In the genomic region with DNA sequence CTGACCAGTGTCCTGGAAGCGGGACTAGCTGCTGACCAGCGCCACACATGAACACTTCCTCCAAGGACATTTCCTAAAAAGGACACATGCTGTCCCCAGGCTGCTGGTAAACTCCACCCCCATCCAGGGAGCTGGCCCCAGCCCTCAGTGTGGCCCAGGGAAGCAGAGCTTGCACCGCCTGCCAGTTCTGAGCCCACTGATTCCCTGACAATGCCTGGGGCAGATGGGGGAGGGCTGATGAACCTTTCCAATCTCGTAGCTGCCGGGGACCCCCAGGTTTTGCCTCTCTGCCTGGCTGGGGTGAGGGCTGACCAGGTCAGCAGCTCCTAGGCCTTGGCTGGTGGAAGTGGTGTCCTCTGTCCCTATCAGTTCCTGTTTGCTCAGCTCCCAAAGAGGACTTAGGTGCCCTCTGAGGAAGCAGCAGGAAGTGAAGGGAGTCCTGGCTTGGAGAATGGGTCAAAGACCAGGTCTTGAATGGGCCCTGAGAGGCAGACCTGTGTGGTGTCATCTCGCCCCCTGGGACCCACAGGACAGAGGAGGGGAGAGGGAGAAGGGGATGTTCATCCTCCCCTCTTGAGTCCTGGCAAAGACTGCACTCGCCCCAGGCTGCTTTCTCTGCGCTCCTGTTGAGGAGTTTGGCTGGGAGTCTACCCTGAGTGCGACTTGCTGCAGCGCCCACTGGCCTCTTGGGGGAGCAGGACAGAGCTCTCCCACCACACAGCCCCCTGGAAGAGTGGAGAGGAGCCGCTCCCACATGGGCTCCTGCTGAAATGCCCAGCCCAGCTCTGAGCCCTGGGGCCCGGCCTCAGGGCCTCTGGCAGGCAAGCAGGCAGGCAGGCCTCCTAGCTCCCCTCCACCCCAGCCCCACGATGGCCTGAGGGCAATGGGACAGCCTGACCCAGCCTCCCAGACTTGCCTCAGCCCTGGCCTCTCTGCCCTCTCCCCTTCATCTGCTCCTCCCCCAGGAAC, we compare ENCODE assay signal across 9 cellular contexts. TPM values are rescaled to one million over a fixed set of nuclear protein-coding genes. Genes with fewer than 3 reads are reported as not detected.
DNase-seq lines count a peak whose midpoint lies in the region; ATAC-seq and TF ChIP-seq lines count a peak whose summit lies in the region.
"Had no signal": no experiment of that assay in that cellular context is flagged by ENCODE, and none has a peak within 500 bp of the region (broad histone marks: within the 10 kb centered on the region; RNA-seq: fewer than 3 reads in every experiment).

No MANE protein-coding gene starts in this region.

- CTCF ChIA-PET in Panc1 (lab: Charles Lee) = interaction anchor here (0.5 to 1.0 kb wide), 5 partner anchors 9 to 88 kb away, joined by 3 to 7 read pairs (median 5); no protein-coding TSS in a partner anchor

- no peak for TF ChIP-seq POLR2A in esophagus squamous epithelium (IDR thresholded peaks at IDR 0.05)

- ATAC-seq in Panc1 (peak; percentile 27), upper lobe of right lung (peak; percentile 14), HG03442 (IDR thresholded peaks at IDR 0.05; ENCODE audit: unreplicated experiment) (no peak), GM18873 (IDR thresholded peaks at IDR 0.05; ENCODE audit: low FRiP score, unreplicated experiment) (no peak)

- BruUV-seq in Panc1 (replicated peaks; lab: Mats Ljungman, UMichigan) = no TSS peak

- intact Hi-C loops in Panc1 (cut with micrococcal nuclease; ENCODE audit: unreplicated experiment) (no loop called here), esophagus squamous epithelium (cut with DNase I) (no loop called here), upper lobe of right lung (cut with DNase I) (loop anchor here (10.0 kb wide), 1 partner anchor 53 kb away; the partner anchor contains the start of gene SGCA)

- H3K27ac ChIP-seq in Panc1 (ENCODE audit: low read length) (peak overlapping the region; percentile 58; the same call in 1 of the 2 replicates), esophagus squamous epithelium (peak overlapping the region; percentile 15 to 88 (median 68)), mucosa of rectum (ENCODE audit: low read depth in 2 of 2, low read length in 2 of 2) (peak overlapping the region; percentile 43 to 67), upper lobe of right lung (peak overlapping the region; percentile 71)

- peak overlapping the region; percentile 35 to 41 for H3K9ac ChIP-seq in mucosa of rectum (ENCODE audit: low read depth in 1 of 2, low read length in 2 of 2)

- WGBS in esophagus squamous epithelium, 2 donors = 68 to 80% methylated on average over 1 to 8 of the region's 13 CpGs

- H3K4me3 ChIP-seq in Panc1 (ENCODE audit: low read depth in 2 of 2, low read length in 2 of 2) (no peak overlapping the region), esophagus squamous epithelium (no peak overlapping the region), mucosa of rectum (ENCODE audit: low read length in 2 of 2) (no peak overlapping the region), upper lobe of right lung (no peak overlapping the region)

- no peak for DNase-seq in Panc1 (ENCODE audit: low read depth, low spot score)
- DNase-seq in esophagus squamous epithelium (lab: John Stamatoyannopoulos, UW) = no peak
- no peak for DNase-seq in upper lobe of right lung
- DNase-seq in germinal center (ENCODE audit: low spot score) = no peak
- DNase-seq: activated CD8-positive, alpha-beta memory T cell treated with anti-CD3 and anti-CD28 coated beads for 24 hours; NCI-H1105 treated with DMSO at 0.1 percent for 48 hours had no signal

- in situ Hi-C loops in Panc1 (cut with HindIII; ENCODE audit: low pct_unique_long_range_greater_than_20kb, low sequenced_read_pairs) = no loop called here

- H3K27me3 ChIP-seq in Panc1 (ENCODE audit: control insufficient read depth, insufficient read depth, low read length) (no peaks in the 10 kb centered on the region), esophagus squamous epithelium (peaks cover 0 to 16% (median 0%) of the 10 kb centered on the region in 4 donors), mucosa of rectum (ENCODE audit: control insufficient read depth in 2 of 2, insufficient read depth in 2 of 2, low read length in 2 of 2) (peaks cover 0 to 6% of the 10 kb centered on the region in 2 donors), upper lobe of right lung (peaks cover 12% of the 10 kb centered on the region)

- TF ChIP-seq CTCF in Panc1 (IDR thresholded peaks at IDR 0.05) (no peak), esophagus squamous epithelium (IDR thresholded peaks at IDR 0.05) (peak in 1 of 6 experiments; percentile 8), upper lobe of right lung (IDR thresholded peaks at IDR 0.05) (no peak)

- POLR2A ChIA-PET in Panc1 (lab: Charles Lee) = no interaction called here

- no peaks in the 10 kb centered on the region for H3K36me3 ChIP-seq in Panc1 (ENCODE audit: control insufficient read depth, insufficient read depth, low read length)
- H3K36me3 ChIP-seq in esophagus squamous epithelium = peaks cover 0 to 44% (median 10%) of the 10 kb centered on the region in 3 donors
- H3K36me3 ChIP-seq in mucosa of rectum (ENCODE audit: control insufficient read depth in 2 of 2, insufficient read depth in 2 of 2, low read length in 2 of 2) = peaks cover 4 to 26% of the 10 kb centered on the region in 2 donors
- peaks cover 6% of the 10 kb centered on the region for H3K36me3 ChIP-seq in upper lobe of right lung

- no peaks in the 10 kb centered on the region for H3K9me3 ChIP-seq in Panc1 (ENCODE audit: control insufficient read depth, insufficient read depth, low read depth, low read length)
- H3K9me3 ChIP-seq in esophagus squamous epithelium = no peaks in the 10 kb centered on the region
- no peaks in the 10 kb centered on the region for H3K9me3 ChIP-seq in mucosa of rectum (ENCODE audit: control insufficient read depth in 2 of 2, low read length in 2 of 2)
- H3K9me3 ChIP-seq in upper lobe of right lung = no peaks in the 10 kb centered on the region

- H3K4me1 ChIP-seq in Panc1 (ENCODE audit: control insufficient read depth, insufficient read depth, low read length) (peaks cover 15% of the 10 kb centered on the region), esophagus squamous epithelium (peaks cover 11 to 52% (median 28%) of the 10 kb centered on the region in 3 donors), mucosa of rectum (ENCODE audit: control insufficient read depth in 2 of 2, insufficient read depth in 2 of 2, low read length in 2 of 2) (peaks cover 10 to 27% of the 10 kb centered on the region in 2 donors), upper lobe of right lung (peaks cover 9% of the 10 kb centered on the region)

RNA-seq across cellular contexts. Expression of gene PDK2, which starts 16.8 kb away (rescaled TPM):
- total RNA-seq in Panc1 (2021; ENCODE audit: unreplicated experiment) (46.0 TPM), esophagus squamous epithelium (10 to 100 TPM in 3 of 4 donors, 1 to 10 TPM in 1; 5.2 to 20.2 (median 12.8) TPM), upper lobe of right lung (30.2 TPM)
- 79.3 TPM for polyA plus RNA-seq in Panc1 (2012; ENCODE audit: insufficient read length)

RNA-seq across cellular contexts. Expression of gene SAMD14, which starts 18.0 kb away (rescaled TPM):
- 6.9 TPM for total RNA-seq in Panc1 (2021; ENCODE audit: unreplicated experiment)
- 8.6 TPM for polyA plus RNA-seq in Panc1 (2012; ENCODE audit: insufficient read length)
- total RNA-seq in esophagus squamous epithelium = under 1 TPM in 1 of 4 donors, not detected in 3; 0.57 TPM
- 21.5 TPM for total RNA-seq in upper lobe of right lung

RNA-seq across cellular contexts. Expression of gene PPP1R9B, which starts 38.5 kb away (rescaled TPM):
- total RNA-seq in Panc1 (2021; ENCODE audit: unreplicated experiment) (114 TPM), esophagus squamous epithelium (10 to 100 TPM; 24.9 to 35.9 (median 28.2) TPM), upper lobe of right lung (103 TPM)
- polyA plus RNA-seq in Panc1 (2012; ENCODE audit: insufficient read length) = 149 TPM

RNA-seq across cellular contexts. Expression of gene SGCA, which starts 53.8 kb away (rescaled TPM):
- total RNA-seq in Panc1 (2021; ENCODE audit: unreplicated experiment) (not detected), esophagus squamous epithelium (10 to 100 TPM in 1 of 4 donors, 1 to 10 TPM in 3; 1.9 to 15.1 (median 6.9) TPM), upper lobe of right lung (27.8 TPM)
- not detected for polyA plus RNA-seq in Panc1 (2012; ENCODE audit: insufficient read length)

RNA-seq across cellular contexts. Expression of gene ITGA3, which starts 56.1 kb away (rescaled TPM):
- 439 TPM for total RNA-seq in Panc1 (2021; ENCODE audit: unreplicated experiment)
- 291 TPM for polyA plus RNA-seq in Panc1 (2012; ENCODE audit: insufficient read length)
- total RNA-seq in esophagus squamous epithelium = 10 to 100 TPM; 44.4 to 86.3 (median 77.0) TPM
- total RNA-seq in upper lobe of right lung = 212 TPM

Comparison
In these comparisons a context has a peak if more than half of its experiments do, and no peak if none do; other contexts are left out.
1. ATAC-seq: peak in Panc1 (single experiment) and upper lobe of right lung (single experiment); none in HG03442 (single experiment) and GM18873 (single experiment).
2. Peak in every context shown above with its lines, with median percentiles within 50 percentile points of each other: H3K27ac ChIP-seq.